Comparison of ENCODE assay signal across 10 cellular contexts in the genomic region with DNA sequence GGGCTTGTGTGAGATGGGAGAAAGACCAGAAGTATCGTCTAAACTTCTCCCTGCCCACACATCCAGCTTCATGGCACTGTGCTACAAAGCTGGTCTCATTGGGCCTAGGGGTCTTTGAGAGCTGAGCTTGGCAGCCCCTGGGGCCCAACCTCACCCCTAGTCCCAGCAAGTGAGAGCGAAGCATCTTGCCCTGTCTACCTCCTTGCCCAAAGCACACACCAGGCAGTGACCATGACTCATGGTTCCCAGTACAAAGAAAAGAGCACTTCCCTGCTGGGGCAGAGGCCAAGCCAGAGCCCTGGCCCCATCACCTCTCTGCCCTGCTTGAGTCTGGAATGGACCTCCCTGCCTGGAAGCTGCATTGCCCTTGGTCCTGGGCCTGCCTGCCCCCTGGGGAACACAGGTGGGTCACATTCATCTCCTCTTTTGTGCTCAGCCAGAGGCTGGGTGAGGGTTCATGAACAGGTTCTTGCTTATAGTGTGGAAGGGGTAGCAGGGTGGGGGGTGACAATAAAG. TPM values are rescaled to one million over a fixed set of nuclear protein-coding genes. Genes with fewer than 3 reads are reported as not detected.
DNase-seq lines count a peak whose midpoint lies in the region; ATAC-seq and TF ChIP-seq lines count a peak whose summit lies in the region.
"Had no signal": no experiment of that assay in that cellular context is flagged by ENCODE, and none has a peak within 500 bp of the region (broad histone marks: within the 10 kb centered on the region; RNA-seq: fewer than 3 reads in every experiment).

No MANE protein-coding gene starts in this region.

- 0% methylated on average over 1 of the region's 2 CpGs for WGBS in right lobe of liver (ENCODE audit: insufficient coverage, low coverage, low lambda C conversion rate, missing lambda C conversion rate)

- no peaks in the 10 kb centered on the region for H3K9me3 ChIP-seq in adipocyte (ENCODE audit: control insufficient read depth, low read length)
- no peaks in the 10 kb centered on the region for H3K9me3 ChIP-seq in right lobe of liver
- no peaks in the 10 kb centered on the region for H3K9me3 ChIP-seq in WERI-Rb-1 (ENCODE audit: severe bottlenecking)
- H3K9me3 ChIP-seq: thoracic aorta had no signal

- H3K27me3 ChIP-seq in adipocyte (replicated peaks; ENCODE audit: control insufficient read depth, insufficient read depth, low read length) (no peaks in the 10 kb centered on the region), right lobe of liver (no peaks in the 10 kb centered on the region), WERI-Rb-1 (ENCODE audit: insufficient read depth, low read depth, severe bottlenecking) (no peaks in the 10 kb centered on the region)

- intact Hi-C loops in right lobe of liver (cut with DNase I) = no loop called here

- H3K36me3 ChIP-seq in adipocyte (ENCODE audit: control insufficient read depth, insufficient read depth, low read length, severe bottlenecking) = no peaks in the 10 kb centered on the region
- no peaks in the 10 kb centered on the region for H3K36me3 ChIP-seq in right lobe of liver
- H3K36me3 ChIP-seq in WERI-Rb-1 = no peaks in the 10 kb centered on the region
- H3K36me3 ChIP-seq: thoracic aorta had no signal

- H3K27ac ChIP-seq in right lobe of liver (peak overlapping the region in 2 of 3 donors; percentile 72 to 76), WERI-Rb-1 (no peak overlapping the region)

- H3K4me1 ChIP-seq in adipocyte (ENCODE audit: control insufficient read depth, insufficient read depth, low read length) (peaks cover 62% of the 10 kb centered on the region), right lobe of liver (peaks cover 0 to 47% (median 22%) of the 10 kb centered on the region in 4 donors)

- no peak for TF ChIP-seq POLR2A in right lobe of liver (IDR thresholded peaks at IDR 0.05)

- TF ChIP-seq CTCF in right lobe of liver (IDR thresholded peaks at IDR 0.05) (no peak), WERI-Rb-1 (IDR thresholded peaks at IDR 0.05; ENCODE audit: low read depth, low read length) (no peak)

- peak in 2 of 4 donors; percentile 4 to 40 for ATAC-seq in right lobe of liver
- ATAC-seq in HG02884 (IDR thresholded peaks at IDR 0.05; ENCODE audit: unreplicated experiment) = no peak
- ATAC-seq in HG03378 (IDR thresholded peaks at IDR 0.05; ENCODE audit: unreplicated experiment) = no peak

- H3K4me3 ChIP-seq in adipocyte (ENCODE audit: low read length) (peak overlapping the region; percentile 85), right lobe of liver (no peak overlapping the region), WERI-Rb-1 (ENCODE audit: low read depth, low read length) (no peak overlapping the region)

- peak overlapping the region; percentile 92 for H3K9ac ChIP-seq in adipocyte (ENCODE audit: low read length)

- peak; percentile 22 for DNase-seq in stimulated activated CD4-positive, alpha-beta T cell treated with anti-CD3 and anti-CD28 coated beads, Interleukin-1b, Interleukin-23, amount 100 ng/mL, for 48 hours
- DNase-seq in stimulated activated CD4-positive, alpha-beta T cell treated with anti-CD3 and anti-CD28 coated beads, Interleukin-4, amount 100 ng/mL, for 4 hours = no peak
- DNase-seq in adipocyte (ENCODE audit: low read depth) (no peak), right lobe of liver (peak in 1 of 3 donors; percentile 63), NK-92 (lab: John Stamatoyannopoulos, UW; ENCODE audit: unreplicated experiment) (no peak), WERI-Rb-1 (no peak)
- DNase-seq: NCI-H69 had no signal

RNA-seq across cellular contexts. Expression of gene SLC16A5, which starts 1.2 kb away (rescaled TPM):
- 1 to 10 TPM; 1.2 to 3.7 (median 1.7) TPM for total RNA-seq in right lobe of liver

RNA-seq across cellular contexts. Expression of gene ARMC7, which starts 20.8 kb away (rescaled TPM):
- 1 to 10 TPM; 4.7 to 6.3 (median 5.3) TPM for total RNA-seq in right lobe of liver

RNA-seq across cellular contexts. Expression of gene KCTD2, which starts 41.9 kb away (rescaled TPM):
- 10 to 100 TPM in 1 of 6 experiments, 1 to 10 TPM in 5; 7.2 to 10.3 (median 8.1) TPM for total RNA-seq in right lobe of liver

RNA-seq across cellular contexts. Expression of gene ATP5PD, which starts 42.2 kb away (rescaled TPM):
- 100 to 1,000 TPM; 145 to 262 (median 179) TPM for total RNA-seq in right lobe of liver

RNA-seq across cellular contexts. Expression of gene NT5C, which starts 42.6 kb away (rescaled TPM):
- 10 to 100 TPM; 10.5 to 35.1 (median 12.6) TPM for total RNA-seq in right lobe of liver
